ENCODE assay signal across 8 cellular contexts in genomic region chr5:67166460-67166871, GRCh38. TPM values are rescaled to one million over a fixed set of nuclear protein-coding genes. Genes with fewer than 3 reads are reported as not detected.
DNase-seq lines count a peak whose midpoint lies in the region; ATAC-seq lines count a peak whose summit lies in the region.

No MANE protein-coding gene starts in this region.

- H3K4me3 ChIP-seq in HUES48 (ENCODE audit: low read depth, low read length), result peak overlapping the region; percentile 34; the same call in 1 of the 2 replicates
- no peak overlapping the region for H3K4me3 ChIP-seq in skeletal muscle satellite cell (ENCODE audit: low read length)

- peak; percentile 61 for DNase-seq in activated T-cell treated with anti-CD3 and anti-CD28 coated beads for 1 hour (ENCODE audit: low read depth)
- DNase-seq in germinal center (ENCODE audit: low spot score), result peak; percentile 49
- DNase-seq in superior temporal gyrus (ENCODE audit: extremely low spot score), result no peak
- no peak for DNase-seq in HUDEP-2 (lab: John Stamatoyannopoulos, UW; ENCODE audit: unreplicated experiment in 76 of 76)
- no peak for DNase-seq in T1000 (lab: John Stamatoyannopoulos, UW)

- H3K27me3 ChIP-seq in HUES48 (ENCODE audit: control insufficient read depth, insufficient read depth, low read length), result no peaks in the 10 kb centered on the region
- H3K27me3 ChIP-seq in skeletal muscle satellite cell (ENCODE audit: control insufficient read depth, insufficient read depth, low read length), result no peaks in the 10 kb centered on the region

- H3K9me3 ChIP-seq in HUES48 (ENCODE audit: control insufficient read depth, insufficient read depth, low read length) (no peaks in the 10 kb centered on the region), skeletal muscle satellite cell (replicated peaks; ENCODE audit: low read length) (no peaks in the 10 kb centered on the region)

- ATAC-seq in GM19467 (IDR thresholded peaks at IDR 0.05; ENCODE audit: unreplicated experiment), result peak; percentile 30

- H3K36me3 ChIP-seq in HUES48 (ENCODE audit: control insufficient read depth, insufficient read depth, low read length) (no peaks in the 10 kb centered on the region), skeletal muscle satellite cell (ENCODE audit: insufficient read depth, low read length) (peaks cover 26% of the 10 kb centered on the region)

- peak overlapping the region; percentile 66 for H3K4me2 ChIP-seq in skeletal muscle satellite cell (ENCODE audit: low read length)

- H3K9ac ChIP-seq in HUES48 (ENCODE audit: low read depth, low read length) (peak overlapping the region; percentile 72), skeletal muscle satellite cell (ENCODE audit: low read depth, low read length) (peak overlapping the region; percentile 72)

- H3K4me1 ChIP-seq in HUES48 (ENCODE audit: control insufficient read depth, insufficient read depth, low read length) (peaks cover 18% of the 10 kb centered on the region), skeletal muscle satellite cell (ENCODE audit: control insufficient read depth, insufficient read depth, low read length) (peaks cover 14% of the 10 kb centered on the region)

- H3K27ac ChIP-seq in HUES48 (ENCODE audit: low read depth, low read length), result peak overlapping the region; percentile 10

RNA-seq across cellular contexts. Expression of gene CD180, which starts 30.1 kb away (rescaled TPM):
- not detected in 2 replicates for total RNA-seq in skeletal muscle satellite cell (2012; rRNA removed)

Comparison
In these comparisons a context has a peak if more than half of its experiments do, and no peak if none do; other contexts are left out.
1. DNase-seq: peak in activated T-cell treated with anti-CD3 and anti-CD28 coated beads for 1 hour (single experiment) and germinal center (single experiment); none in superior temporal gyrus (single experiment), HUDEP-2 (0 of 76) and T1000 (single experiment).